In genomic region chr13:27593267-27593666, GRCh38 we compare ENCODE assay signal across 23 cellular contexts. TPM values are rescaled to one million over a fixed set of nuclear protein-coding genes. Genes with fewer than 3 reads are reported as not detected.
DNase-seq lines count a peak whose midpoint lies in the region; ATAC-seq and TF ChIP-seq lines count a peak whose summit lies in the region.
"Had no signal": no experiment of that assay in that cellular context is flagged by ENCODE, and none has a peak within 500 bp of the region (broad histone marks: within the 10 kb centered on the region; RNA-seq: fewer than 3 reads in every experiment).

No MANE protein-coding gene starts in this region.

- intact Hi-C loops in adrenal gland (cut with DNase I), result no loop called here

- H3K9me3 ChIP-seq in DND-41 (ENCODE audit: insufficient read depth, low read length, severe bottlenecking) (no peaks in the 10 kb centered on the region), adrenal gland (replicated peaks in 1 of 3) (no peaks in the 10 kb centered on the region)
- H3K9me3 ChIP-seq: ascending aorta, ovary, right lobe of liver, thoracic aorta had no signal

- TF ChIP-seq CTCF in DND-41 (IDR thresholded peaks at IDR 0.05; ENCODE audit: borderline replicate concordance, extremely low read depth, low read length, poor library complexity, severe bottlenecking) (no peak), adrenal gland (IDR thresholded peaks at IDR 0.05) (no peak)

- H3K4me3 ChIP-seq in DND-41 (ENCODE audit: low read depth in 1 of 2, low read length in 2 of 2) (no peak overlapping the region), adrenal gland (no peak overlapping the region)
- H3K4me3 ChIP-seq in Jurkat, Clone E6-1 (ENCODE audit: low read length), result no peak overlapping the region
- H3K4me3 ChIP-seq: ascending aorta, left lung, ovary, right lobe of liver, thoracic aorta had no signal

- H3K27me3 ChIP-seq in DND-41 (ENCODE audit: insufficient read depth, low read length, poor library complexity) (no peaks in the 10 kb centered on the region), adrenal gland (no peaks in the 10 kb centered on the region)
- H3K27me3 ChIP-seq: ascending aorta, left lung, ovary, right lobe of liver had no signal

- H3K27ac ChIP-seq in DND-41 (ENCODE audit: low read length), result no peak overlapping the region
- H3K27ac ChIP-seq in adrenal gland, result no peak overlapping the region
- H3K27ac ChIP-seq: ascending aorta, left lung, ovary, right lobe of liver, thoracic aorta had no signal

- WGBS in adrenal gland, 4 donors, result 42 to 54% (median 50%) methylated on average over 3 of the region's 3 CpGs

- TF ChIP-seq POLR2A in adrenal gland (IDR thresholded peaks at IDR 0.05), result no peak

- no peak overlapping the region for H3K9ac ChIP-seq in DND-41 (ENCODE audit: low read depth, low read length)

- ATAC-seq in DND-41 (ENCODE audit: insufficient read depth, low read depth) (peak; percentile 47; the same call in 1 of the 3 replicates), GM18511 (IDR thresholded peaks at IDR 0.05; ENCODE audit: unreplicated experiment) (peak; percentile 76), GM21423 (IDR thresholded peaks at IDR 0.05; ENCODE audit: unreplicated experiment) (peak; percentile 68)
- ATAC-seq: left lung; natural killer cell treated with Interleukin-12 subunit alpha and Interleukin-12 subunit beta and Interleukin-15 and Interleukin-18, amount 100 ng/mL, for 72 hours; PC-3; right lobe of liver had no signal

- no peak overlapping the region for H3K4me2 ChIP-seq in DND-41 (ENCODE audit: insufficient read depth, low read length)

- H3K79me2 ChIP-seq in DND-41 (ENCODE audit: insufficient read depth, low read length), result peaks cover 64% of the 10 kb centered on the region

- H2AFZ ChIP-seq in DND-41 (ENCODE audit: low read depth, low read length), result no peak overlapping the region

- peaks cover 16% of the 10 kb centered on the region for H4K20me1 ChIP-seq in DND-41 (ENCODE audit: insufficient read depth, low read length)

- H3K4me1 ChIP-seq in DND-41 (ENCODE audit: insufficient read depth, low read length) (peaks cover 17% of the 10 kb centered on the region), adrenal gland (replicated peaks in 1 of 2) (peaks cover 27 to 45% of the 10 kb centered on the region in 2 donors)
- H3K4me1 ChIP-seq: ascending aorta, right lobe of liver had no signal

- H3K36me3 ChIP-seq in DND-41 (ENCODE audit: insufficient read depth, low read length) (no peaks in the 10 kb centered on the region), adrenal gland (replicated peaks in 1 of 2) (no peaks in the 10 kb centered on the region)
- H3K36me3 ChIP-seq: ascending aorta, left lung, ovary, right lobe of liver, thoracic aorta had no signal

- DNase-seq in DND-41 (no peak), A172 (ENCODE audit: low spot score) (no peak), putamen (ENCODE audit: low spot score) (no peak), adrenal gland (no peak)
- peak; percentile 21 for DNase-seq in Jurkat, Clone E6-1 (ENCODE audit: low read depth, low spot score)
- no peak for DNase-seq in stimulated activated CD8-positive, alpha-beta memory T cell treated with anti-CD3 and anti-CD28 coated beads, Interleukin-4, amount 100 ng/mL, for 48 hours
- DNase-seq: activated CD4-positive, alpha-beta T cell treated with anti-CD3 and anti-CD28 coated beads for 48 hours; activated CD8-positive, alpha-beta memory T cell treated with anti-CD3 and anti-CD28 coated beads, Interleukin-2, amount 50 U/mL, for 48 hours; activated naive CD4-positive, alpha-beta T cell; KBM-7; left lung; midbrain; NCI-H1930; NCI-H226; ovary; PC-3; right lobe of liver; SHP77 treated with DMSO at 0.1 percent for 48 hours had no signal

RNA-seq across cellular contexts. Expression of gene LNX2, which starts 27.1 kb away (rescaled TPM):
- polyA plus RNA-seq in Jurkat, Clone E6-1 (2012; ENCODE audit: insufficient read depth, insufficient read length), result 6.6 TPM
- total RNA-seq in A172 (2014; rRNA removed; shearing (Covaris generic)), result 7.0 and 8.5 TPM in 2 replicates
- total RNA-seq in adrenal gland, result 10 to 100 TPM in 7 of 8 donors, 1 to 10 TPM in 1; 9.7 to 26.5 (median 19.2) TPM
- polyA plus RNA-seq in adrenal gland, result 10 to 100 TPM in 1 of 3 donors, 1 to 10 TPM in 2; 2.9 to 17.5 (median 4.9) TPM

RNA-seq across cellular contexts. Expression of gene POLR1D, which starts 28.4 kb away (rescaled TPM):
- polyA plus RNA-seq in Jurkat, Clone E6-1 (2012; ENCODE audit: insufficient read depth, insufficient read length), result 169 TPM
- 86.6 and 88.3 TPM in 2 replicates for total RNA-seq in A172 (2014; rRNA removed; shearing (Covaris generic))
- total RNA-seq in adrenal gland, result 100 to 1,000 TPM in 7 of 8 donors, 10 to 100 TPM in 1; 81.5 to 369 (median 173) TPM
- 100 to 1,000 TPM; 148 to 188 (median 173) TPM for polyA plus RNA-seq in adrenal gland
